ENCODE assay signal across 9 cellular contexts in genomic region chr9:114384836-114385411, GRCh38. TPM values are rescaled to one million over a fixed set of nuclear protein-coding genes. Genes with fewer than 3 reads are reported as not detected.
DNase-seq lines count a peak whose midpoint lies in the region; ATAC-seq and TF ChIP-seq lines count a peak whose summit lies in the region.
"Had no signal": no experiment of that assay in that cellular context is flagged by ENCODE, and none has a peak within 500 bp of the region (broad histone marks: within the 10 kb centered on the region; RNA-seq: fewer than 3 reads in every experiment).

No MANE protein-coding gene starts in this region.

- ATAC-seq in central memory CD8-positive, alpha-beta T cell (replicated peaks; ENCODE audit: extremely low read depth, poor library complexity, severe bottlenecking) = no peak

- no peaks in the 10 kb centered on the region for H3K27me3 Mint-ChIP-seq in CD4-positive, alpha-beta memory T cell
- no peaks in the 10 kb centered on the region for H3K27me3 Mint-ChIP-seq in central memory CD8-positive, alpha-beta T cell

- H2BK12ac ChIP-seq in trophoblast cell (ENCODE audit: low read length) = peak overlapping the region; percentile 50

- peaks cover 13% of the 10 kb centered on the region for H3K79me1 ChIP-seq in trophoblast cell (ENCODE audit: low read length)
- peaks cover 2% of the 10 kb centered on the region for H3K79me1 ChIP-seq in mesendoderm (ENCODE audit: low read length)

- CTCF ChIA-PET in CD4-positive, alpha-beta memory T cell (lab: Charles Lee; ENCODE audit: partially characterized antibody) = interaction anchor here (1.0 to 8.0 kb wide), 16 partner anchors 8 to 268 kb away, joined by 3 to 85 read pairs (median 6); partner anchors contain the start of gene ATP6V1G1

- H3K36me3 Mint-ChIP-seq in CD4-positive, alpha-beta memory T cell = peaks cover 59 to 75% of the 10 kb centered on the region in 2 donors
- peaks cover 86% of the 10 kb centered on the region for H3K36me3 Mint-ChIP-seq in central memory CD8-positive, alpha-beta T cell (ENCODE audit: insufficient read depth)

- H2BK5ac ChIP-seq in trophoblast cell (ENCODE audit: low read depth, low read length, poor library complexity) = peak overlapping the region; percentile 36
- H2BK5ac ChIP-seq in mesendoderm (ENCODE audit: low read length) = no peak overlapping the region

- H3K27ac Mint-ChIP-seq in CD4-positive, alpha-beta memory T cell = peak overlapping the region; percentile 96 to 99 (median 97)
- H3K27ac Mint-ChIP-seq in central memory CD8-positive, alpha-beta T cell (ENCODE audit: low read depth) = peak overlapping the region; percentile 96

- peaks cover 41 to 90% (median 64%) of the 10 kb centered on the region in 4 donors for H3K4me1 Mint-ChIP-seq in CD4-positive, alpha-beta memory T cell
- H3K4me1 Mint-ChIP-seq in central memory CD8-positive, alpha-beta T cell = peaks cover 84% of the 10 kb centered on the region

- H3K27ac ChIP-seq in CD4-positive, alpha-beta memory T cell (ENCODE audit: low read depth, low read length) = peak overlapping the region; percentile 88
- H3K27ac ChIP-seq in trophoblast cell (ENCODE audit: low read depth, low read length) = peak overlapping the region; percentile 45
- no peak overlapping the region for H3K27ac ChIP-seq in mesendoderm (ENCODE audit: low read depth, low read length)

- H3K4me2 ChIP-seq in Loucy (ENCODE audit: low read depth, low read length, poor library complexity, severe bottlenecking) = peak overlapping the region; percentile 97
- H3K4me2 ChIP-seq in trophoblast cell (ENCODE audit: low read length) = peak overlapping the region; percentile 5
- H3K4me2 ChIP-seq in mesendoderm (ENCODE audit: low read length) = no peak overlapping the region

- intact Hi-C loops in CD4-positive, alpha-beta memory T cell (cut with micrococcal nuclease) = loop anchor here (1.0 to 10.0 kb wide), 7 partner anchors 12 to 540 kb away; partner anchors contain the start of gene WHRN

- peaks cover 79% of the 10 kb centered on the region for H3K4me1 ChIP-seq in CD4-positive, alpha-beta memory T cell (ENCODE audit: insufficient read depth, low read length)
- H3K4me1 ChIP-seq in Loucy (ENCODE audit: insufficient read depth, low read length, poor library complexity, severe bottlenecking) = peaks cover 63% of the 10 kb centered on the region
- peaks cover 30 to 51% of the 10 kb centered on the region in 2 experiments for H3K4me1 ChIP-seq in trophoblast cell (ENCODE audit: control insufficient read depth in 1 of 2, insufficient read depth in 2 of 2, low read length in 2 of 2)
- peaks cover 7% of the 10 kb centered on the region for H3K4me1 ChIP-seq in mesendoderm (ENCODE audit: control insufficient read depth, low read depth, low read length)

- DNase-seq in CD4-positive, alpha-beta memory T cell = no peak
- DNase-seq in central memory CD8-positive, alpha-beta T cell (ENCODE audit: low spot score in 2 of 2) = no peak
- DNase-seq in trophoblast cell = peak; percentile 22 to 57
- no peak for DNase-seq in KG1 (lab: John Stamatoyannopoulos, UW)
- no peak for DNase-seq in NK-92 treated with Interleukin-12 subunit alpha and Interleukin-12 subunit beta, amount 100 ng/mL, for 24 hours (lab: John Stamatoyannopoulos, UW)
- no peak for DNase-seq in mesendoderm
- no peak for DNase-seq in mesenteric fat pad (ENCODE audit: low spot score)

- no peaks in the 10 kb centered on the region for H3K27me3 ChIP-seq in CD4-positive, alpha-beta memory T cell (ENCODE audit: insufficient read depth, low read length)
- H3K27me3 ChIP-seq in Loucy (ENCODE audit: insufficient read depth, low read length, poor library complexity, severe bottlenecking) (no peaks in the 10 kb centered on the region), trophoblast cell (ENCODE audit: insufficient read depth, low read length) (no peaks in the 10 kb centered on the region), mesendoderm (ENCODE audit: insufficient read depth, low read length, poor library complexity) (no peaks in the 10 kb centered on the region)

- peaks cover 0 to 2% (median 0%) of the 10 kb centered on the region in 8 donors for H3K9me3 Mint-ChIP-seq in CD4-positive, alpha-beta memory T cell
- H3K9me3 Mint-ChIP-seq in central memory CD8-positive, alpha-beta T cell = no peaks in the 10 kb centered on the region

- H4K91ac ChIP-seq in trophoblast cell (ENCODE audit: low read depth, low read length) = peak overlapping the region; percentile 54

- no CpG with 5 or more reads among the region's 7 CpGs for WGBS in trophoblast cell (ENCODE audit: extremely low coverage, insufficient coverage, insufficient read length)
- WGBS in mesendoderm (ENCODE audit: extremely low coverage, insufficient coverage, low lambda C conversion rate) = no CpG with 5 or more reads among the region's 7 CpGs

- TF ChIP-seq CTCF in Loucy (conservative IDR thresholded peaks at IDR 0.05; ENCODE audit: low read length) = no peak

- H3K4ac ChIP-seq in trophoblast cell (ENCODE audit: low read depth, low read length) (no peak overlapping the region), mesendoderm (ENCODE audit: low read depth, low read length) (no peak overlapping the region)

- no peak overlapping the region for H2BK15ac ChIP-seq in mesendoderm (replicated peaks; ENCODE audit: low read depth)

- H3K18ac ChIP-seq in trophoblast cell (ENCODE audit: low read length) (no peak overlapping the region), mesendoderm (ENCODE audit: low read length) (no peak overlapping the region)

- H2AK5ac ChIP-seq in trophoblast cell (ENCODE audit: low read length) (no peak overlapping the region), mesendoderm (ENCODE audit: low read length) (no peak overlapping the region)

- peaks cover 11% of the 10 kb centered on the region; the same call in 1 of the 2 replicates for H3F3A ChIP-seq in Loucy (ENCODE audit: low read depth)

- no peaks in the 10 kb centered on the region for H3K9me2 ChIP-seq in Loucy (replicated peaks; ENCODE audit: low read depth, low read length)

- H4K5ac ChIP-seq in mesendoderm (ENCODE audit: low read length) = no peak overlapping the region

- H3K9me3 ChIP-seq in CD4-positive, alpha-beta memory T cell (ENCODE audit: control insufficient read depth in 1 of 2, low read length in 2 of 2) = no peaks in the 10 kb centered on the region
- H3K9me3 ChIP-seq in Loucy (ENCODE audit: insufficient read depth, low read depth, low read length) (no peaks in the 10 kb centered on the region), trophoblast cell (ENCODE audit: insufficient read depth, low read depth, low read length) (no peaks in the 10 kb centered on the region)

- H3K79me2 ChIP-seq in Loucy (ENCODE audit: insufficient read depth, low read length) = peaks cover 93% of the 10 kb centered on the region
- no peaks in the 10 kb centered on the region for H3K79me2 ChIP-seq in trophoblast cell (ENCODE audit: control insufficient read depth, insufficient read depth, low read length, poor library complexity)
- no peaks in the 10 kb centered on the region for H3K79me2 ChIP-seq in mesendoderm (ENCODE audit: control insufficient read depth, insufficient read depth, low read length)

- no peak overlapping the region for H3K14ac ChIP-seq in trophoblast cell (ENCODE audit: low read length)

- peak overlapping the region; percentile 44 to 78 for H3K4me3 ChIP-seq in CD4-positive, alpha-beta memory T cell (ENCODE audit: low read length in 2 of 2)
- peak overlapping the region; percentile 90 for H3K4me3 ChIP-seq in Loucy (ENCODE audit: low read length, poor library complexity, severe bottlenecking)
- H3K4me3 ChIP-seq in trophoblast cell (ENCODE audit: low read depth, low read length) = no peak overlapping the region
- H3K4me3 ChIP-seq in mesendoderm (ENCODE audit: low read length) = no peak overlapping the region

- H4K12ac ChIP-seq in trophoblast cell (ENCODE audit: low read depth, low read length) = no peak overlapping the region

- H2AFZ ChIP-seq in Loucy (ENCODE audit: low read length) (no peak overlapping the region), trophoblast cell (ENCODE audit: insufficient read depth, low read length, poor library complexity) (no peak overlapping the region)

- peaks cover 13% of the 10 kb centered on the region for H3K36me3 ChIP-seq in CD4-positive, alpha-beta memory T cell (ENCODE audit: insufficient read depth, low read length)
- H3K36me3 ChIP-seq in Loucy (ENCODE audit: insufficient read depth, low read length) (peaks cover 7% of the 10 kb centered on the region), trophoblast cell (ENCODE audit: control insufficient read depth in 1 of 2, insufficient read depth in 2 of 2, low read length in 2 of 2) (peaks cover 3 to 4% of the 10 kb centered on the region in 2 experiments), mesendoderm (ENCODE audit: control insufficient read depth, insufficient read depth, low read length) (no peaks in the 10 kb centered on the region)

- POLR2A ChIA-PET in CD4-positive, alpha-beta memory T cell (lab: Charles Lee; ENCODE audit: partially characterized antibody) = interaction anchor here (0.7 to 29.4 kb wide), 17 partner anchors 8 to 546 kb away, joined by 3 to 1614 read pairs (median 7); partner anchors contain the start of genes ATP6V1G1, TNFSF8 and WHRN

- peak overlapping the region; percentile 36 for H2BK120ac ChIP-seq in trophoblast cell (ENCODE audit: insufficient read depth, low read length, poor library complexity)
- no peak overlapping the region for H2BK120ac ChIP-seq in mesendoderm (ENCODE audit: low read depth, low read length)

- H4K20me1 ChIP-seq in Loucy (ENCODE audit: insufficient read depth, low read length, poor library complexity, severe bottlenecking) = peaks cover 31% of the 10 kb centered on the region

- H3K56ac ChIP-seq in mesendoderm (ENCODE audit: low read length) = no peak overlapping the region

- H4K8ac ChIP-seq in trophoblast cell (ENCODE audit: low read depth, low read length) (no peak overlapping the region), mesendoderm (ENCODE audit: low read depth, low read length) (no peak overlapping the region)

- peak overlapping the region; percentile 95 to 100 (median 97) for H3K4me3 Mint-ChIP-seq in CD4-positive, alpha-beta memory T cell
- peak overlapping the region; percentile 92 for H3K4me3 Mint-ChIP-seq in central memory CD8-positive, alpha-beta T cell

- no peak overlapping the region for H3K23ac ChIP-seq in trophoblast cell (ENCODE audit: low read length)
- no peak overlapping the region for H3K23ac ChIP-seq in mesendoderm (ENCODE audit: low read length)

- peak overlapping the region; percentile 78 for H3K9ac ChIP-seq in Loucy (ENCODE audit: low read depth, low read length, poor library complexity, severe bottlenecking)
- no peak overlapping the region for H3K9ac ChIP-seq in trophoblast cell (ENCODE audit: low read length)
- no peak overlapping the region for H3K9ac ChIP-seq in mesendoderm (ENCODE audit: low read length)

RNA-seq across cellular contexts. Expression of gene AKNA, which starts 2.9 kb away (rescaled TPM):
- total RNA-seq in CD4-positive, alpha-beta memory T cell = 100 to 1,000 TPM; 374 to 375 TPM
- 10 to 100 TPM in 1 of 2 donors, 1 to 10 TPM in 1; 1.9 to 35.6 TPM for polyA plus RNA-seq in CD4-positive, alpha-beta memory T cell
- 14.4 and 16.0 TPM in 2 replicates for polyA plus RNA-seq in trophoblast cell (2013)
- polyA plus RNA-seq in mesendoderm (2013, experiment 1 of 2) = 9.6 TPM
- polyA plus RNA-seq in mesendoderm (2013, experiment 2 of 2) = 10.0 TPM
- total RNA-seq in mesenteric fat pad = 44.9 TPM

RNA-seq across cellular contexts. Expression of gene ORM2, which starts 55.3 kb away (rescaled TPM):
- total RNA-seq in CD4-positive, alpha-beta memory T cell = not detected
- polyA plus RNA-seq in CD4-positive, alpha-beta memory T cell = not detected
- polyA plus RNA-seq in trophoblast cell (2013) = 0.08 TPM in 1 of 2 replicates, not detected in the other
- 0.29 TPM for polyA plus RNA-seq in mesendoderm (2013, experiment 1 of 2)
- 0.24 TPM for polyA plus RNA-seq in mesendoderm (2013, experiment 2 of 2)
- not detected for total RNA-seq in mesenteric fat pad
- total RNA-seq: T-helper 1 cell treated with Interleukin-12 subunit alpha and Interleukin-12 subunit beta and Interleukin-4 antibody, amounts not matched to agents 30 ng/mL and 1 ng/mL, for 36 hours had no signal

Comparison
In these comparisons a context has a peak if more than half of its experiments do, and no peak if none do; other contexts are left out.
1. DNase-seq: peak in trophoblast cell (2 of 2); none in CD4-positive, alpha-beta memory T cell (0 of 5), central memory CD8-positive, alpha-beta T cell (0 of 2), KG1 (single experiment), NK-92 treated with Interleukin-12 subunit alpha and Interleukin-12 subunit beta, amount 100 ng/mL, for 24 hours (single experiment), mesendoderm (single experiment) and mesenteric fat pad (single experiment).
2. H3K4me3 ChIP-seq: peak in CD4-positive, alpha-beta memory T cell (2 of 2) and Loucy (single experiment); none in trophoblast cell (single experiment) and mesendoderm (single experiment).